8 cellular contexts compared by ENCODE assay signal in the genomic region with DNA sequence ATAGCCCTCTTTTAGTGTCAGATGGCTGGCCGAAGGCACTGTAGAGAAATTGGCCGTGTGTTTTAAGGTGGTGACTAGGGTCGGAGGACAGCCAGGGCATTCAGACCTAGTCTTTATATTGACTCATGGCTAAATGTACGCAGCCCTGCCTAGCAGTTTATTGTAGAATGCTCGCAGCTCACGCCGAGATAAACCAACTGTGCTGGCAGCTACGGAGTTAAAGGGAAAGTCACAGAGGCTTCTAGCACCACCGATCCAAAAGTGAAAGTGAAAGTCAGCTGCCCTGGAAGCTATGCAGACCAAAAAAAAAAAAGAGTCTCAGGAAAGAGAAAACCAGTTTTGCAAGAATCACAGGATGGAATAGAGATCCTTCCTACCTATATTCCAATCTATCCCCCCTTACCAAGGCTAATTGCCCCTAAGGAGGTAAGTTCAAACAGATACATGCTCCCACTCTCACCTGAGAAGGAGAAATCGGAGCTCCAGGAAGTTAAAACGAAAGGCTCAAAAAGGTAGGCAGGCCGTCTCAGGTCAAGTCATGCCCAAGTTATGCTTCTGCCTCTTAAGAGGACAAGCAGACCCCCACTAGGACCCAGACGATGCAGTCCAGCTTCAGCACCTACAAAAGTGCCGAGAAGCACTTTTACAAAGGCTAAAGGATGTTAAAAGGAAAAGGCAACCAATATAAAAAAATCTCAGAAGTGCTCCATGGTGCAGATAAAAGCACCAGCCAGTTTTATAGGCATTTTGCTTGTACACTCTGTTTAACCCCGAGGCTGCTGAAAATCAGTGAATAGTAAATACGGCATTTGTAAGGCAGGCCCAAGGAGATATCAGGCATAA. TPM values are rescaled to one million over a fixed set of nuclear protein-coding genes. Genes with fewer than 3 reads are reported as not detected.
DNase-seq lines count a peak whose midpoint lies in the region; ATAC-seq, FAIRE-seq and TF ChIP-seq lines count a peak whose summit lies in the region.

No MANE protein-coding gene starts in this region.

- H3K9me3 ChIP-seq in iPS-18a (ENCODE audit: control insufficient read depth, low read depth, low read length) (no peaks in the 10 kb centered on the region), skeletal muscle satellite cell (replicated peaks; ENCODE audit: low read length) (no peaks in the 10 kb centered on the region)

- H3K27me3 ChIP-seq in iPS-18a (ENCODE audit: control insufficient read depth, insufficient read depth, low read length) (no peaks in the 10 kb centered on the region), skeletal muscle satellite cell (ENCODE audit: control insufficient read depth, insufficient read depth, low read length) (no peaks in the 10 kb centered on the region)

- H3K9ac ChIP-seq in iPS-18a (ENCODE audit: low read length) (peak overlapping the region; percentile 31), skeletal muscle satellite cell (ENCODE audit: low read depth, low read length) (peak overlapping the region; percentile 84)

- ATAC-seq in HG02642 (IDR thresholded peaks at IDR 0.05; ENCODE audit: poor library complexity, unreplicated experiment) = peak; percentile 60

- H3K4me2 ChIP-seq in skeletal muscle satellite cell (ENCODE audit: low read length) = peak overlapping the region; percentile 90

- no peak overlapping the region for H3K27ac ChIP-seq in iPS-18a (ENCODE audit: low read length)

- no peaks in the 10 kb centered on the region for H3K36me3 ChIP-seq in iPS-18a (ENCODE audit: control insufficient read depth, low read depth, low read length)
- no peaks in the 10 kb centered on the region for H3K36me3 ChIP-seq in skeletal muscle satellite cell (ENCODE audit: insufficient read depth, low read length)

- peak; percentile 84 for FAIRE-seq in GM12892 (lab: Jason Lieb, UNC)

- H3K4me1 ChIP-seq in iPS-18a (ENCODE audit: control insufficient read depth, low read depth, low read length) (peaks cover 44% of the 10 kb centered on the region), skeletal muscle satellite cell (ENCODE audit: control insufficient read depth, insufficient read depth, low read length) (peaks cover 44% of the 10 kb centered on the region)

- H3K4me3 ChIP-seq in iPS-18a (ENCODE audit: low read length) (peak overlapping the region; percentile 69), skeletal muscle satellite cell (ENCODE audit: low read length) (peak overlapping the region; percentile 72)

- TF ChIP-seq POLR2A in GM12892 (IDR thresholded peaks at IDR 0.05; ENCODE audit: low read depth, low read length) = no peak

- DNase-seq in GM12892 (ENCODE audit: insufficient read length) (peak; percentile 27), NCI-H1092 (lab: John Stamatoyannopoulos, UW) (peak; percentile 71), T-helper 22 cell (ENCODE audit: low read depth) (peak; percentile 23), brain pericyte (ENCODE audit: low read depth, low spot score) (peak; percentile 31), GF-D8 (lab: John Stamatoyannopoulos, UW) (no peak)

RNA-seq across cellular contexts. Expression of gene KLRK1, which starts 24.8 kb away (rescaled TPM):
- polyA plus RNA-seq in GM12892 (2012; ENCODE audit: missing spikeins) = not detected
- total RNA-seq in skeletal muscle satellite cell (2012; rRNA removed) = not detected in 2 replicates

RNA-seq across cellular contexts. Expression of gene KLRC4, which starts 44.5 kb away (rescaled TPM):
- not detected for polyA plus RNA-seq in GM12892 (2012; ENCODE audit: missing spikeins)
- total RNA-seq in skeletal muscle satellite cell (2012; rRNA removed) = not detected in 2 replicates

RNA-seq across cellular contexts. Expression of gene KLRC3, which starts 55.3 kb away (rescaled TPM):
- not detected for polyA plus RNA-seq in GM12892 (2012; ENCODE audit: missing spikeins)
- not detected in 2 replicates for total RNA-seq in skeletal muscle satellite cell (2012; rRNA removed)

RNA-seq across cellular contexts. Expression of gene KLRD1, which starts 57.4 kb away (rescaled TPM):
- polyA plus RNA-seq in GM12892 (2012; ENCODE audit: missing spikeins) = 0.08 TPM
- under 0.01 and 0.51 TPM in 2 replicates for total RNA-seq in skeletal muscle satellite cell (2012; rRNA removed)
